ENCODE assay signal across 35 cellular contexts in genomic region chr18:56770097-56770496, GRCh38.
"Had no signal": no experiment of that assay in that cellular context is flagged by ENCODE, and none has a peak within 500 bp of the region (broad histone marks: within the 10 kb centered on the region; RNA-seq: fewer than 3 reads in every experiment).

No MANE protein-coding gene starts in this region.

- H3K9me3 ChIP-seq: colonic mucosa, MG63, SJCRH30 had no signal

- H3K27ac ChIP-seq: cardiac muscle cell, colonic mucosa, SJCRH30, SK-N-MC, WERI-Rb-1 had no signal

- H3K4me3 ChIP-seq: cardiac muscle cell, colonic mucosa, MG63, SJCRH30, SK-N-MC had no signal

- ATAC-seq: activated CD8-positive, alpha-beta memory T cell treated with anti-CD3 and anti-CD28 coated beads, Interleukin-2, amount 10 ng/mL, durations not matched to agents 7 days and 5 days; activated T-helper 17 cell treated with anti-CD3 and anti-CD28 coated beads, Interleukin-2, amount 50 U/mL, for 72 hours; Panc1 had no signal

- H3K27ac Mint-ChIP-seq: activated CD4-positive, alpha-beta memory T cell treated with anti-CD3 and anti-CD28 coated beads, Interleukin-2, amount 10 ng/mL, durations not matched to agents 7 days and 5 days; activated CD8-positive, alpha-beta memory T cell treated with anti-CD3 and anti-CD28 coated beads, Interleukin-2, amount 10 ng/mL, durations not matched to agents 7 days and 5 days; activated naive CD8-positive, alpha-beta T cell treated with anti-CD3 and anti-CD28 coated beads for 36 hours; activated T-helper 17 cell treated with anti-CD3 and anti-CD28 coated beads, Interleukin-2, amount 50 U/mL, for 72 hours had no signal

- H3K27me3 ChIP-seq: cardiac muscle cell, colonic mucosa, MG63, SJCRH30 had no signal

- H3K9me3 Mint-ChIP-seq: activated CD4-positive, alpha-beta memory T cell treated with anti-CD3 and anti-CD28 coated beads, Interleukin-2, amount 10 ng/mL, durations not matched to agents 7 days and 5 days; activated naive CD8-positive, alpha-beta T cell treated with anti-CD3 and anti-CD28 coated beads for 36 hours; activated T-helper 17 cell treated with anti-CD3 and anti-CD28 coated beads, Interleukin-2, amount 50 U/mL, for 72 hours; central memory CD8-positive, alpha-beta T cell had no signal

- H3K27me3 Mint-ChIP-seq: activated CD4-positive, alpha-beta memory T cell treated with anti-CD3 and anti-CD28 coated beads, Interleukin-2, amount 10 ng/mL, durations not matched to agents 7 days and 5 days; activated CD8-positive, alpha-beta memory T cell treated with anti-CD3 and anti-CD28 coated beads, Interleukin-2, amount 10 ng/mL, durations not matched to agents 7 days and 5 days; activated naive CD8-positive, alpha-beta T cell treated with anti-CD3 and anti-CD28 coated beads for 36 hours; activated T-helper 17 cell treated with anti-CD3 and anti-CD28 coated beads, Interleukin-2, amount 50 U/mL, for 72 hours; central memory CD8-positive, alpha-beta T cell had no signal

- H3K36me3 ChIP-seq: cardiac muscle cell, colonic mucosa, MG63, SJCRH30, WERI-Rb-1 had no signal

- DNase-seq: activated CD4-positive, alpha-beta memory T cell treated with anti-CD3 and anti-CD28 coated beads, Interleukin-2, amount 10 ng/mL, durations not matched to agents 7 days and 5 days; activated CD4-positive, alpha-beta T cell treated with anti-CD3 and anti-CD28 coated beads for 1 hour; activated CD4-positive, alpha-beta T cell treated with anti-CD3 and anti-CD28 coated beads for 48 hours; activated CD4-positive, CD25-positive, alpha-beta regulatory T cell; activated CD8-positive, alpha-beta memory T cell treated with anti-CD3 and anti-CD28 coated beads for 24 hours; activated CD8-positive, alpha-beta memory T cell treated with anti-CD3 and anti-CD28 coated beads, Interleukin-2, amount 10 ng/mL, durations not matched to agents 7 days and 5 days; activated CD8-positive, alpha-beta memory T cell treated with anti-CD3 and anti-CD28 coated beads, Interleukin-2, amount 50 U/mL, for 48 hours; activated effector memory CD4-positive, alpha-beta T cell treated with anti-CD3 and anti-CD28 coated beads, Interleukin-2, amount 50 U/mL, for 16 hours; activated naive CD4-positive, alpha-beta T cell; activated naive CD4-positive, alpha-beta T cell treated with anti-CD3 and anti-CD28 coated beads, Interleukin-2, amount 50 U/mL, for 16 hours; activated naive CD8-positive, alpha-beta T cell treated with anti-CD3 and anti-CD28 coated beads for 36 hours; activated T-cell treated with anti-CD3 and anti-CD28 coated beads, Interleukin-2, amount 50 U/mL, for 48 hours; amniotic stem cell; aorta; colonic mucosa; Kasumi-1; KG1; MG63; NCI-H1048; NCI-H1105 treated with DMSO at 0.1 percent for 48 hours; NCI-H187; NCI-H2107; NCI-H2171 treated with DMSO at 0.1 percent for 48 hours; NCI-H345; NCI-H510A; NCI-H526; SHP77; SJCRH30; T1000; WERI-Rb-1 had no signal

- H3K4me1 ChIP-seq: colonic mucosa, SJCRH30 had no signal

- H3K4me3 Mint-ChIP-seq: activated CD4-positive, alpha-beta memory T cell treated with anti-CD3 and anti-CD28 coated beads, Interleukin-2, amount 10 ng/mL, durations not matched to agents 7 days and 5 days; activated CD8-positive, alpha-beta memory T cell treated with anti-CD3 and anti-CD28 coated beads, Interleukin-2, amount 10 ng/mL, durations not matched to agents 7 days and 5 days; activated naive CD8-positive, alpha-beta T cell treated with anti-CD3 and anti-CD28 coated beads for 36 hours; activated T-helper 17 cell treated with anti-CD3 and anti-CD28 coated beads, Interleukin-2, amount 50 U/mL, for 72 hours; central memory CD8-positive, alpha-beta T cell had no signal

- H3K4me1 Mint-ChIP-seq: activated CD4-positive, alpha-beta memory T cell treated with anti-CD3 and anti-CD28 coated beads, Interleukin-2, amount 10 ng/mL, durations not matched to agents 7 days and 5 days; activated CD8-positive, alpha-beta memory T cell treated with anti-CD3 and anti-CD28 coated beads, Interleukin-2, amount 10 ng/mL, durations not matched to agents 7 days and 5 days; activated naive CD8-positive, alpha-beta T cell treated with anti-CD3 and anti-CD28 coated beads for 36 hours; activated T-helper 17 cell treated with anti-CD3 and anti-CD28 coated beads, Interleukin-2, amount 50 U/mL, for 72 hours had no signal
